ENCODE assay signal across 9 cellular contexts in genomic region chr19:39125199-39125553, GRCh38. TPM values are rescaled to one million over a fixed set of nuclear protein-coding genes. Genes with fewer than 3 reads are reported as not detected.
DNase-seq lines count a peak whose midpoint lies in the region; ATAC-seq and TF ChIP-seq lines count a peak whose summit lies in the region.
"Had no signal": no experiment of that assay in that cellular context is flagged by ENCODE, and none has a peak within 500 bp of the region (broad histone marks: within the 10 kb centered on the region; RNA-seq: fewer than 3 reads in every experiment).

No MANE protein-coding gene starts in this region.

- H3K27ac Mint-ChIP-seq in activated T-cell treated with anti-CD3 and anti-CD28 coated beads, Interleukin-2, amount 50 U/mL, for 24 hours = peak overlapping the region; percentile 98

- H3K27ac ChIP-seq in angular gyrus (ENCODE audit: low read depth, low read length) (peak overlapping the region; percentile 91), thymus (ENCODE audit: low read depth) (peak overlapping the region; percentile 68)

- TF ChIP-seq CTCF in lower leg skin (IDR thresholded peaks at IDR 0.05) = no peak

- no peaks in the 10 kb centered on the region for H3K9me3 ChIP-seq in thymus (ENCODE audit: control insufficient read depth)

- peaks cover 3% of the 10 kb centered on the region for H3K27me3 Mint-ChIP-seq in activated T-cell treated with anti-CD3 and anti-CD28 coated beads, Interleukin-2, amount 50 U/mL, for 24 hours

- TF ChIP-seq POLR2A in lower leg skin (IDR thresholded peaks at IDR 0.05) = no peak

- H3K36me3 Mint-ChIP-seq in activated T-cell treated with anti-CD3 and anti-CD28 coated beads, Interleukin-2, amount 50 U/mL, for 24 hours (ENCODE audit: low read depth) = peaks cover 6% of the 10 kb centered on the region

- no peaks in the 10 kb centered on the region for H3K36me3 ChIP-seq in thymus (ENCODE audit: control insufficient read depth, insufficient read depth)

- H3K4me3 ChIP-seq in lower leg skin (ENCODE audit: low read depth, poor library complexity, severe bottlenecking) = peak overlapping the region; percentile 15
- peak overlapping the region; percentile 94 for H3K4me3 ChIP-seq in thymus (ENCODE audit: low read length)

- intact Hi-C loops in lower leg skin (cut with DNase I; ENCODE audit: low total_unique reads) = loop anchor here (10.0 kb wide), 1 partner anchor 60 kb away; no protein-coding TSS in a partner anchor

- no peak for DNase-seq in activated T-cell treated with anti-CD3 and anti-CD28 coated beads, Interleukin-2, amount 50 U/mL, for 24 hours
- no peak for DNase-seq in activated T-cell treated with anti-CD3 and anti-CD28 coated beads, Interleukin-2, amount 50 U/mL, for 1 hour
- no peak for DNase-seq in lower leg skin (ENCODE audit: low spot score in 2 of 2)
- DNase-seq in activated CD8-positive, alpha-beta memory T cell treated with anti-CD3 and anti-CD28 coated beads for 24 hours = no peak

- ATAC-seq in GM21576 (IDR thresholded peaks at IDR 0.05; ENCODE audit: unreplicated experiment) (no peak), HG02678 (IDR thresholded peaks at IDR 0.05; ENCODE audit: unreplicated experiment) (no peak)

- 36 to 37% methylated on average over 7 of the region's 7 CpGs for WGBS in lower leg skin, 2 donors
- WGBS in thymus = 39% methylated on average over 7 of the region's 7 CpGs

- no peaks in the 10 kb centered on the region for H3K9me3 Mint-ChIP-seq in activated T-cell treated with anti-CD3 and anti-CD28 coated beads, Interleukin-2, amount 50 U/mL, for 24 hours

- peak overlapping the region; percentile 97 for H3K4me3 Mint-ChIP-seq in activated T-cell treated with anti-CD3 and anti-CD28 coated beads, Interleukin-2, amount 50 U/mL, for 24 hours

- peaks cover 7% of the 10 kb centered on the region for H3K4me1 ChIP-seq in thymus (ENCODE audit: control insufficient read depth, insufficient read depth, low read length)

- no peaks in the 10 kb centered on the region for H3K27me3 ChIP-seq in thymus (ENCODE audit: control insufficient read depth, insufficient read depth)

- H3K4me1 Mint-ChIP-seq in activated T-cell treated with anti-CD3 and anti-CD28 coated beads, Interleukin-2, amount 50 U/mL, for 24 hours (ENCODE audit: low read depth) = peaks cover 35% of the 10 kb centered on the region

RNA-seq across cellular contexts. Expression of gene PAK4, which starts 0.4 kb away (rescaled TPM):
- 10 to 100 TPM; 30.9 to 65.7 (median 40.1) TPM for total RNA-seq in lower leg skin
- polyA plus RNA-seq in thymus = 14.4 TPM

RNA-seq across cellular contexts. Expression of gene ACP7, which starts 41.0 kb away (rescaled TPM):
- 10 to 100 TPM; 20.8 to 46.5 (median 29.0) TPM for total RNA-seq in lower leg skin
- polyA plus RNA-seq in thymus = 0.11 TPM
- total RNA-seq: activated CD8-positive, alpha-beta memory T cell treated with anti-CD3 and anti-CD28 coated beads for 36 hours had no signal
